27 cellular contexts compared by ENCODE assay signal in genomic region chr3:107249132-107249531, GRCh38.
"Had no signal": no experiment of that assay in that cellular context is flagged by ENCODE, and none has a peak within 500 bp of the region (broad histone marks: within the 10 kb centered on the region; RNA-seq: fewer than 3 reads in every experiment).

No MANE protein-coding gene starts in this region.

- DNase-seq: Karpas-422, KBM-7, MM.1S, MV-4-11, NCI-H1092, NCI-H1105, NCI-H1417 treated with DMSO at 0.1 percent for 48 hours, NCI-H1436 treated with DMSO at 0.1 percent for 48 hours, NCI-H1694 treated with DMSO at 0.1 percent for 48 hours, NCI-H187 treated with DMSO at 0.1 percent for 48 hours, NCI-H2029, NCI-H2081, NCI-H2171 treated with DMSO at 0.1 percent for 48 hours, NCI-H2227 treated with DMSO at 0.1 percent for 48 hours, NCI-H345, NCI-H510A, NCI-H524, NCI-H526, NCI-H774, PC-9, Right ventricle myocardium superior, SHP77 treated with DMSO at 0.1 percent for 48 hours, T-cell had no signal

- H3K9me3 Mint-ChIP-seq: T-cell had no signal

- ATAC-seq: Panc1, SK-N-SH treated with all-trans-retinoic acid at 6 μM for 48 hours, T-cell had no signal

- H3K4me1 Mint-ChIP-seq: T-cell had no signal

- H3K36me3 Mint-ChIP-seq: T-cell had no signal

- H3K27ac Mint-ChIP-seq: T-cell had no signal

- H3K9me3 ChIP-seq: SJSA1 had no signal

- H3K4me1 ChIP-seq: SJSA1 had no signal

- H3K27me3 ChIP-seq: SJSA1 had no signal

- H3K4me3 ChIP-seq: PC-9, SJSA1 had no signal

- H3K27ac ChIP-seq: KMS-11, PC-9, SJSA1 had no signal

- H3K4me3 Mint-ChIP-seq: T-cell had no signal
